8 cellular contexts compared by ENCODE assay signal in genomic region chr12:45216983-45217485, GRCh38. TPM values are rescaled to one million over a fixed set of nuclear protein-coding genes. Genes with fewer than 3 reads are reported as not detected.
DNase-seq lines count a peak whose midpoint lies in the region; ATAC-seq, FAIRE-seq and TF ChIP-seq lines count a peak whose summit lies in the region.

No MANE protein-coding gene starts in this region.

- H3K4me1 ChIP-seq in gastroesophageal sphincter (peaks cover 14 to 65% (median 18%) of the 10 kb centered on the region in 3 donors), spleen (peaks cover 3 to 59% (median 36%) of the 10 kb centered on the region in 6 donors)

- TF ChIP-seq EP300 in gastroesophageal sphincter (IDR thresholded peaks at IDR 0.05): no peak

- TF ChIP-seq POLR2A in gastroesophageal sphincter (IDR thresholded peaks at IDR 0.05) (no peak), spleen (IDR thresholded peaks at IDR 0.05) (no peak), H54 (IDR thresholded peaks at IDR 0.05; ENCODE audit: low read depth, low read length) (no peak)

- DNase-seq in NCI-H1105 treated with DMSO at 0.1 percent for 48 hours (lab: John Stamatoyannopoulos, UW): peak; percentile 40
- DNase-seq in NCI-H1105 (lab: John Stamatoyannopoulos, UW): no peak
- DNase-seq in spleen: no peak
- DNase-seq in H54 (ENCODE audit: insufficient read length, low spot score): no peak

- intact Hi-C loops in spleen (cut with DNase I; ENCODE audit: low total_unique reads): no loop called here

- FAIRE-seq in H54 (lab: Jason Lieb, UNC): no peak

- H3K4me3 ChIP-seq in gastroesophageal sphincter (peak overlapping the region; percentile 83 to 91), spleen (peak overlapping the region; percentile 60 to 96 (median 86))

- H3K27ac ChIP-seq in gastroesophageal sphincter (peak overlapping the region; percentile 79 to 98 (median 96)), spleen (peak overlapping the region; percentile 81 to 96 (median 94))

- H3K9me3 ChIP-seq in gastroesophageal sphincter (no peaks in the 10 kb centered on the region), spleen (no peaks in the 10 kb centered on the region)

- H3K36me3 ChIP-seq in gastroesophageal sphincter: no peaks in the 10 kb centered on the region
- H3K36me3 ChIP-seq in spleen: no peaks in the 10 kb centered on the region

- TF ChIP-seq CTCF in gastroesophageal sphincter (IDR thresholded peaks at IDR 0.05): no peak
- peak in 1 of 11 experiments; percentile 3 for TF ChIP-seq CTCF in spleen (IDR thresholded peaks at IDR 0.05 in 8 of 11, conservative IDR thresholded peaks at IDR 0.05 in 3 of 11)

- H3K27me3 ChIP-seq in gastroesophageal sphincter (no peaks in the 10 kb centered on the region), spleen (replicated peaks in 1 of 7) (no peaks in the 10 kb centered on the region)

- ATAC-seq in SK-N-SH treated with all-trans-retinoic acid at 6 μM for 48 hours: peak; percentile 12; the same call in 2 of the 3 replicates
- ATAC-seq in gastroesophageal sphincter: no peak
- ATAC-seq in HG02678 (IDR thresholded peaks at IDR 0.05; ENCODE audit: unreplicated experiment): no peak
- ATAC-seq in HG03354 (IDR thresholded peaks at IDR 0.05; ENCODE audit: poor library complexity, severe bottlenecking, unreplicated experiment): no peak

- 3 to 4% methylated on average over 6 to 9 of the region's 9 CpGs for WGBS in gastroesophageal sphincter (ENCODE audit: low coverage in 1 of 2), 2 donors
- WGBS in spleen, 5 donors: 9 to 20% (median 15%) methylated on average over 9 of the region's 9 CpGs

TF ChIP-seq in SK-N-SH treated with all-trans-retinoic acid at 6 μM for 48 hours, 23 proteins besides CTCF, POLR2A, EP300 and RAD21:
- TF ChIP-seq TCF4 (CRISPR knock-in tag; IDR thresholded peaks at IDR 0.05; ENCODE audit: borderline replicate concordance) (peak; percentile 46; the same call in 1 of the 2 replicates), ZNF8 (CRISPR knock-in tag; IDR thresholded peaks at IDR 0.05) (no peak)

RNA-seq across cellular contexts. Expression of gene ANO6, which starts 1.1 kb away (rescaled TPM):
- total RNA-seq in gastroesophageal sphincter: 100 to 1,000 TPM; 117 to 224 (median 170) TPM
- 10 to 100 TPM; 29.7 to 38.5 (median 33.0) TPM for total RNA-seq in spleen
- polyA plus RNA-seq in spleen: 1 to 10 TPM; 2.3 to 4.3 (median 3.7) TPM
